Comparison of ENCODE assay signal across 1 cellular context in the genomic region with DNA sequence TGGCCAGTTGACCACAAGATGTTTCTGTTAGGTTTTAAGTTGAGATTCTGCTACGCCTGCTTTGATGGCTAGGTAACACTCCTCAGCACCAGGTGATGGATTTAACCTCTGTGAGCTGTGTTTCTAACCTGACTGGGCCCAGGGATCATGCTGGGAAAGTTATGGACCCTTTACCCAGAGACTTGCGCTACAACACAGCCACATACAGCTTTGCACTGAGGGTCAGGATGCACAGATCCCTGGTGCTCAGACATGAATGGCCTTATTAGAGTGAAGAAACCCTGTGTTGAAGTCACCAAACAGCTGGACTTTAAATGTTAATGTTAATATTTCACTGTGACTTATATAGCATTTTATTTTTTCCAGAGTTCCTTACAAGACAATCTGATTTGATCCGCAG.
TF ChIP-seq lines count a peak whose summit lies in the region.

No MANE protein-coding gene starts in this region.

TF ChIP-seq in A549, 52 proteins besides CTCF, POLR2A, EP300 and RAD21 (continued from another document):
- no peak for TF ChIP-seq KDM1A (IDR thresholded peaks at IDR 0.05; ENCODE audit: low read depth)
